In the genomic region with DNA sequence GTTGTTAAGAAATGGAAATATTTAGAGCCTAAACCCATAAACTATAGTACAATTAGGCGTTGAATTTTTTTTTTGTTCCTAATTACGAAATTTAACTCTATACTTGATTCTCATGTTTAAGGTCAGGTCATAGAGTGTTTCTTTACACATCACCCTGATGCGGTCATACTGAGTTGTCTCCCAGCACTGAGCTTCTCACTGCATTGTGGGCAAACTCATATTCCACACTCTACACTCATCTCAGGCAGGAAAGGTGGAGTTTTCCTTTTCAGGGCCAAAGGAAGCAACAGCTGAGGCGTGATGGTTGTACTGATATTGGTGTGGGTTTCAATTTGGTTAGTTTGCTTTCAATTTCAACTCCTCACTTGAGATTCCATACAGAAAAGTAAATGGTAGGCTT, we compare ENCODE assay signal across 1 cellular context.
TF ChIP-seq lines count a peak whose summit lies in the region.

No MANE protein-coding gene starts in this region.

TF ChIP-seq in SK-N-SH, 30 proteins besides CTCF, POLR2A, EP300 and RAD21 (continued from another document):
- TF ChIP-seq MEF2A (IDR thresholded peaks at IDR 0.05; ENCODE audit: borderline replicate concordance, low read depth) = no peak
TF ChIP-seq in SK-N-SH: peak in this region for 2.
